Comparison of ENCODE assay signal across 7 cellular contexts in the genomic region with DNA sequence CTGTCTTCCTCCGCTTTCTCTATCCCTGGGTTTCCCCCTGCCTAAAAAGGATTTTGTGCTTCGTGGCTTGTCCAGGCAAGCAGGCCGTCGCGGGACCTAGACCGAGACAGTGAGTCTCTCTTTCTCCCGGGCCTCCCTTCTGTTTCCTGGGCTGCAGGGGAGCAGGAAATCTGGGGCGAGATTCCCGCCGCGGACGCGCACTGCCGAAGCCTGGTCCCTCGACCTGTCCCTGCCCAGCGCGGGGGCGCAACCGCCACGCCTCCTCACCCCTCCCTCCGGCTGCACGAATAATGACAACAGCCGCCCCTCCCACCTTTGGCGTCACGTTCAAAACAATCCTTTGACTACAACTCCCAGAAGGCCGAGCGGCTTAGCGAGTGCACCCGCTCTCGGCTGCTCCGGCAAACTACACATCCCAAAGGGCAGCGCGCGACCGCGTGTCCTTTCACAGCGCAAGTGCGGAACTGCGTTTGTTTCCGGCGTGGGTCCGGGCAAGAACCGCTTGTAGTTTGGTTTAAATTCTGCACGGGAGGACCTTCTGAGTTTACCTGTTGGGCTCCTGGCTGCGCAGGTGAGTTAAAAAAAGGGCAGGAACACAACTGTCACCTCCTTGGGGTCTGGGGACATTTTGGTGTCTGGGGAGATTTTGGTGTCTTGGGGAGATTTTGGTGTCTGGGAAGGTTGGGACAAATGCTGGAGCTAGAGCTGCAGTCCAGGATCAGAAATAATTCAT. TPM values are rescaled to one million over a fixed set of nuclear protein-coding genes. Genes with fewer than 3 reads are reported as not detected.
A peak's percentile ranks its signal among the peaks of the same experiment; 100 is the strongest.
DNase-seq lines count a peak whose midpoint lies in the region; ATAC-seq, FAIRE-seq and TF ChIP-seq lines count a peak whose summit lies in the region.

Gene CLP1, plus strand, starts transcription at position 473 of the 733 bp plus-strand sequence. CDS start 1,715 bp downstream, outside the sequence.

- H3K27me3 ChIP-seq in hepatocyte: no peaks in the 10 kb centered on the region

- WGBS in hepatocyte (ENCODE audit: low lambda C conversion rate, missing lambda C conversion rate): 2% methylated on average over 45 of the region's 45 CpGs

- no peaks in the 10 kb centered on the region for H4K20me1 ChIP-seq in hepatocyte (ENCODE audit: insufficient read depth, poor library complexity, severe bottlenecking)

- peak within 1 kb of the TSS; percentile 41 for H3K4me3 ChIP-seq in hepatocyte

- peaks cover 6% of the 10 kb centered on the region for H3K4me1 ChIP-seq in hepatocyte (ENCODE audit: insufficient read depth)

- peaks cover 26% of the 10 kb centered on the region for H3K79me2 ChIP-seq in hepatocyte

- no peaks in the 10 kb centered on the region for H3K9me2 ChIP-seq in hepatocyte (replicated peaks; ENCODE audit: insufficient read depth)

- no peaks in the 10 kb centered on the region for H3K9me3 ChIP-seq in hepatocyte (ENCODE audit: low read depth)

- peak; percentile 98 for FAIRE-seq in GM18507 (lab: Jason Lieb, UNC)

- H3K36me3 ChIP-seq in hepatocyte (replicated peaks; ENCODE audit: insufficient read depth, low read depth): no peaks in the 10 kb centered on the region

- TF ChIP-seq CTCF in hepatocyte (IDR thresholded peaks at IDR 0.05; ENCODE audit: poor library complexity): no peak

- H3K4me2 ChIP-seq in hepatocyte: peak within 1 kb of the TSS; percentile 82

- peak within 1 kb of the TSS; percentile 70 for H2AFZ ChIP-seq in hepatocyte

- peak within 1 kb of the TSS; percentile 86 for H3K27ac ChIP-seq in hepatocyte

- peak; percentile 99 for ATAC-seq in HG02981 (IDR thresholded peaks at IDR 0.05; ENCODE audit: unreplicated experiment)

- DNase-seq in GM18507 (ENCODE audit: extremely low spot score, insufficient read length, low read depth): peak; percentile 91
- peak; percentile 97 for DNase-seq in NCI-H2029 treated with DMSO at 0.1 percent for 48 hours (lab: John Stamatoyannopoulos, UW)
- peak; percentile 98 for DNase-seq in T-helper 9 cell
- peak; percentile 100 for DNase-seq in astrocyte of the hippocampus (ENCODE audit: low read depth, low spot score)
- DNase-seq in hepatocyte (ENCODE audit: low spot score): peak; percentile 99
- peak; percentile 99 for DNase-seq in retina

RNA-seq across cellular contexts. Expression of gene CLP1, which starts in this region (rescaled TPM):
- total RNA-seq in hepatocyte: 13.4 and 15.4 TPM in 2 replicates
- polyA plus RNA-seq in hepatocyte: 9.1 and 18.5 TPM in 2 replicates

Comparison
In these comparisons a context has a peak if more than half of its experiments do, and no peak if none do; other contexts are left out.
1. Peak in every context shown above with its lines: DNase-seq, ATAC-seq, H3K4me3 ChIP-seq and H3K27ac ChIP-seq.